ENCODE assay signal across 26 cellular contexts in genomic region chr5:96690906-96691305, GRCh38.
"Had no signal": no experiment of that assay in that cellular context is flagged by ENCODE, and none has a peak within 500 bp of the region (broad histone marks: within the 10 kb centered on the region; RNA-seq: fewer than 3 reads in every experiment).

No MANE protein-coding gene starts in this region.

- H3K9me3 Mint-ChIP-seq: activated CD4-positive, alpha-beta T cell treated with anti-CD3 and anti-CD28 coated beads, Interleukin-2, amount 10 ng/mL, durations not matched to agents 7 days and 5 days; activated CD8-positive, alpha-beta T cell treated with anti-CD3 and anti-CD28 coated beads for 36 hours; activated naive CD4-positive, alpha-beta T cell treated with anti-CD3 and anti-CD28 coated beads, Interleukin-2, amount 50 U/mL, for 24 hours; central memory CD8-positive, alpha-beta T cell; effector memory CD8-positive, alpha-beta T cell; mesothelial cell of epicardium; natural killer cell; stimulated activated naive CD8-positive, alpha-beta T cell treated with anti-CD3 and anti-CD28 coated beads, Interleukin-15, amount 100 ng/mL, for 72 hours; T-cell; T-helper 2 cell treated with Interferon-gamma antibody and Interleukin-4, amounts not matched to agents 5 μg/mL and 100 μg/mL, for 36 hours had no signal

- H3K27ac ChIP-seq: ascending aorta, brain microvascular endothelial cell, colonic mucosa, dorsolateral prefrontal cortex, parathyroid adenoma, tibial artery, VCaP had no signal

- H3K27me3 ChIP-seq: ascending aorta, brain microvascular endothelial cell, colonic mucosa, dorsolateral prefrontal cortex, right lobe of liver, tibial artery had no signal

- DNase-seq: activated CD4-positive, alpha-beta T cell treated with anti-CD3 and anti-CD28 coated beads, Interleukin-2, amount 10 ng/mL, durations not matched to agents 7 days and 5 days; activated CD4-positive, CD25-positive, alpha-beta regulatory T cell treated with anti-CD3 and anti-CD28 coated beads, Interleukin-2, amount 50 U/mL, for 72 hours; activated CD8-positive, alpha-beta memory T cell treated with anti-CD3 and anti-CD28 coated beads, Interleukin-2, amount 10 ng/mL, durations not matched to agents 7 days and 5 days; activated CD8-positive, alpha-beta T cell treated with anti-CD3 and anti-CD28 coated beads for 36 hours; activated effector memory CD4-positive, alpha-beta T cell treated with anti-CD3 and anti-CD28 coated beads, Interleukin-2, amount 50 U/mL, for 16 hours; activated T-cell treated with anti-CD3 and anti-CD28 coated beads for 4 hours; brain microvascular endothelial cell; colonic mucosa; dorsolateral prefrontal cortex; effector memory CD8-positive, alpha-beta T cell; foreskin fibroblast; natural killer cell; stimulated activated CD4-positive, alpha-beta T cell treated with anti-CD3 and anti-CD28 coated beads, Interleukin-1b, Interleukin-23, amount 100 ng/mL, for 48 hours; stimulated activated naive CD8-positive, alpha-beta T cell treated with anti-CD3 and anti-CD28 coated beads, Interleukin-15, amount 100 ng/mL, for 72 hours; T-cell; tibial artery had no signal

- H2AFZ ChIP-seq: parathyroid adenoma had no signal

- H3K4me3 ChIP-seq: ascending aorta, colonic mucosa, dorsolateral prefrontal cortex, lung, right lobe of liver, skin epidermis, tibial artery had no signal

- H3K4me1 ChIP-seq: parathyroid adenoma had no signal

- H3K36me3 ChIP-seq: colonic mucosa had no signal

- H3K27ac Mint-ChIP-seq: activated CD4-positive, alpha-beta T cell treated with anti-CD3 and anti-CD28 coated beads, Interleukin-2, amount 10 ng/mL, durations not matched to agents 7 days and 5 days; activated CD8-positive, alpha-beta memory T cell treated with anti-CD3 and anti-CD28 coated beads, Interleukin-2, amount 10 ng/mL, durations not matched to agents 7 days and 5 days; activated CD8-positive, alpha-beta T cell treated with anti-CD3 and anti-CD28 coated beads for 36 hours; activated naive CD4-positive, alpha-beta T cell treated with anti-CD3 and anti-CD28 coated beads, Interleukin-2, amount 50 U/mL, for 24 hours; effector memory CD8-positive, alpha-beta T cell; mesothelial cell of epicardium; natural killer cell; stimulated activated naive CD8-positive, alpha-beta T cell treated with anti-CD3 and anti-CD28 coated beads, Interleukin-15, amount 100 ng/mL, for 72 hours; T-cell; T-helper 2 cell treated with Interferon-gamma antibody and Interleukin-4, amounts not matched to agents 5 μg/mL and 100 μg/mL, for 36 hours had no signal

- H3K9ac ChIP-seq: parathyroid adenoma had no signal

- H3K9me3 ChIP-seq: ascending aorta, colonic mucosa, right lobe of liver, tibial artery had no signal

- H3K4me3 Mint-ChIP-seq: activated CD4-positive, alpha-beta T cell treated with anti-CD3 and anti-CD28 coated beads, Interleukin-2, amount 10 ng/mL, durations not matched to agents 7 days and 5 days; activated CD8-positive, alpha-beta memory T cell treated with anti-CD3 and anti-CD28 coated beads, Interleukin-2, amount 10 ng/mL, durations not matched to agents 7 days and 5 days; activated CD8-positive, alpha-beta T cell treated with anti-CD3 and anti-CD28 coated beads for 36 hours; activated naive CD4-positive, alpha-beta T cell treated with anti-CD3 and anti-CD28 coated beads, Interleukin-2, amount 50 U/mL, for 24 hours; central memory CD8-positive, alpha-beta T cell; effector memory CD8-positive, alpha-beta T cell; mesothelial cell of epicardium; natural killer cell; stimulated activated naive CD8-positive, alpha-beta T cell treated with anti-CD3 and anti-CD28 coated beads, Interleukin-15, amount 100 ng/mL, for 72 hours; T-cell; T-helper 2 cell treated with Interferon-gamma antibody and Interleukin-4, amounts not matched to agents 5 μg/mL and 100 μg/mL, for 36 hours had no signal

- H3K27me3 Mint-ChIP-seq: activated CD4-positive, alpha-beta T cell treated with anti-CD3 and anti-CD28 coated beads, Interleukin-2, amount 10 ng/mL, durations not matched to agents 7 days and 5 days; activated CD8-positive, alpha-beta memory T cell treated with anti-CD3 and anti-CD28 coated beads, Interleukin-2, amount 10 ng/mL, durations not matched to agents 7 days and 5 days; activated CD8-positive, alpha-beta T cell treated with anti-CD3 and anti-CD28 coated beads for 36 hours; activated naive CD4-positive, alpha-beta T cell treated with anti-CD3 and anti-CD28 coated beads, Interleukin-2, amount 50 U/mL, for 24 hours; central memory CD8-positive, alpha-beta T cell; effector memory CD8-positive, alpha-beta T cell; stimulated activated naive CD8-positive, alpha-beta T cell treated with anti-CD3 and anti-CD28 coated beads, Interleukin-15, amount 100 ng/mL, for 72 hours; T-cell had no signal

- ATAC-seq: activated CD8-positive, alpha-beta memory T cell treated with anti-CD3 and anti-CD28 coated beads, Interleukin-2, amount 10 ng/mL, durations not matched to agents 7 days and 5 days; activated CD8-positive, alpha-beta T cell treated with anti-CD3 and anti-CD28 coated beads for 36 hours; effector memory CD8-positive, alpha-beta T cell; natural killer cell; stimulated activated naive CD8-positive, alpha-beta T cell treated with anti-CD3 and anti-CD28 coated beads, Interleukin-15, amount 100 ng/mL, for 72 hours; T-cell had no signal
